ENCODE assay signal across 9 cellular contexts in genomic region chr6:26328265-26328844, GRCh38. TPM values are rescaled to one million over a fixed set of nuclear protein-coding genes. Genes with fewer than 3 reads are reported as not detected.
DNase-seq lines count a peak whose midpoint lies in the region; ATAC-seq, FAIRE-seq and TF ChIP-seq lines count a peak whose summit lies in the region.
"Had no signal": no experiment of that assay in that cellular context is flagged by ENCODE, and none has a peak within 500 bp of the region (broad histone marks: within the 10 kb centered on the region; RNA-seq: fewer than 3 reads in every experiment).

No MANE protein-coding gene starts in this region.

- H3K27ac Mint-ChIP-seq in T-helper 1 cell treated with Interleukin-12 subunit alpha and Interleukin-12 subunit beta and Interleukin-4 antibody, amounts not matched to agents 30 μg/mL and 1 μg/mL, for 36 hours, result no peak overlapping the region
- H3K27ac Mint-ChIP-seq in glutamatergic neuron (ENCODE audit: unreplicated experiment), result peak overlapping the region; percentile 88

- 28 to 38% methylated on average over 13 of the region's 13 CpGs for WGBS in aorta, 2 donors
- 20% methylated on average over 13 of the region's 13 CpGs for WGBS in right cardiac atrium

- H3K4me3 Mint-ChIP-seq in T-helper 1 cell treated with Interleukin-12 subunit alpha and Interleukin-12 subunit beta and Interleukin-4 antibody, amounts not matched to agents 30 μg/mL and 1 μg/mL, for 36 hours, result peak overlapping the region; percentile 63
- H3K4me3 Mint-ChIP-seq in glutamatergic neuron (ENCODE audit: unreplicated experiment), result peak overlapping the region; percentile 92

- peak; percentile 57 for FAIRE-seq in GM19239 (lab: Jason Lieb, UNC)
- FAIRE-seq: kidney had no signal

- H3K27me3 ChIP-seq in BLaER1, result peaks cover 65% of the 10 kb centered on the region
- no peaks in the 10 kb centered on the region for H3K27me3 ChIP-seq in aorta (ENCODE audit: control insufficient read depth in 1 of 2, insufficient read depth in 2 of 2, low read length in 1 of 2)
- H3K27me3 ChIP-seq in right cardiac atrium (ENCODE audit: control insufficient read depth, insufficient read depth), result no peaks in the 10 kb centered on the region

- DNase-seq in GM19239 (ENCODE audit: insufficient read length, low spot score), result no peak
- DNase-seq in glutamatergic neuron, result no peak
- DNase-seq in aorta, result no peak
- no peak for DNase-seq in right cardiac atrium
- no peak for DNase-seq in DMS114 treated with DMSO at 0.1 percent for 48 hours (lab: John Stamatoyannopoulos, UW; ENCODE audit: unreplicated experiment)
- DNase-seq: kidney had no signal

- peak overlapping the region; percentile 56; the same call in 1 of the 2 replicates for H3K4me3 ChIP-seq in BLaER1
- no peak overlapping the region for H3K4me3 ChIP-seq in aorta (ENCODE audit: low read length in 2 of 2)
- no peak overlapping the region for H3K4me3 ChIP-seq in right cardiac atrium (ENCODE audit: low read length)

- TF ChIP-seq CTCF in glutamatergic neuron (IDR thresholded peaks at IDR 0.05; ENCODE audit: partially characterized antibody, unreplicated experiment), result no peak

- intact Hi-C loops in aorta (cut with DNase I), result no loop called here
- intact Hi-C loops in right cardiac atrium (cut with DNase I), result no loop called here

- no peak overlapping the region for H3K27ac ChIP-seq in BLaER1
- H3K27ac ChIP-seq in aorta (ENCODE audit: low read depth in 1 of 2, low read length in 2 of 2), result no peak overlapping the region
- no peak overlapping the region for H3K27ac ChIP-seq in right cardiac atrium (ENCODE audit: low read length)

- H3K9me3 Mint-ChIP-seq in T-helper 1 cell treated with Interleukin-12 subunit alpha and Interleukin-12 subunit beta and Interleukin-4 antibody, amounts not matched to agents 30 μg/mL and 1 μg/mL, for 36 hours, result no peaks in the 10 kb centered on the region
- peaks cover 27% of the 10 kb centered on the region for H3K9me3 Mint-ChIP-seq in glutamatergic neuron (ENCODE audit: unreplicated experiment)

- H3K36me3 ChIP-seq in BLaER1 (no peaks in the 10 kb centered on the region), aorta (ENCODE audit: control insufficient read depth in 1 of 2, insufficient read depth in 2 of 2, low read length in 1 of 2) (no peaks in the 10 kb centered on the region)

- ATAC-seq in aorta (ENCODE audit: low FRiP score) (no peak), right cardiac atrium (no peak), HG02973 (IDR thresholded peaks at IDR 0.05; ENCODE audit: unreplicated experiment) (no peak)

- H3K9me3 ChIP-seq in BLaER1, result no peaks in the 10 kb centered on the region
- H3K9me3 ChIP-seq in aorta (ENCODE audit: control insufficient read depth, low read length), result no peaks in the 10 kb centered on the region
- H3K9me3 ChIP-seq in right cardiac atrium (ENCODE audit: control insufficient read depth, low read length), result no peaks in the 10 kb centered on the region

- H3K36me3 Mint-ChIP-seq in T-helper 1 cell treated with Interleukin-12 subunit alpha and Interleukin-12 subunit beta and Interleukin-4 antibody, amounts not matched to agents 30 μg/mL and 1 μg/mL, for 36 hours (ENCODE audit: low read depth), result peaks cover 1% of the 10 kb centered on the region
- H3K36me3 Mint-ChIP-seq in glutamatergic neuron (ENCODE audit: unreplicated experiment), result no peaks in the 10 kb centered on the region

- H3K27me3 Mint-ChIP-seq in T-helper 1 cell treated with Interleukin-12 subunit alpha and Interleukin-12 subunit beta and Interleukin-4 antibody, amounts not matched to agents 30 μg/mL and 1 μg/mL, for 36 hours (ENCODE audit: low read depth), result peaks cover 38% of the 10 kb centered on the region
- peaks cover 28% of the 10 kb centered on the region for H3K27me3 Mint-ChIP-seq in glutamatergic neuron (ENCODE audit: unreplicated experiment)

- H4K20me1 ChIP-seq in BLaER1, result peaks cover 22% of the 10 kb centered on the region

- H3K9ac ChIP-seq in BLaER1, result no peak overlapping the region

- H3K4me1 ChIP-seq in BLaER1, result peaks cover 5% of the 10 kb centered on the region
- H3K4me1 ChIP-seq in aorta (ENCODE audit: control insufficient read depth in 1 of 2, insufficient read depth in 2 of 2, low read length in 2 of 2), result no peaks in the 10 kb centered on the region
- H3K4me1 ChIP-seq in right cardiac atrium (ENCODE audit: control insufficient read depth, insufficient read depth, low read length), result no peaks in the 10 kb centered on the region

- H3K4me2 ChIP-seq in BLaER1, result peak overlapping the region; percentile 46

- H3K4me1 Mint-ChIP-seq in T-helper 1 cell treated with Interleukin-12 subunit alpha and Interleukin-12 subunit beta and Interleukin-4 antibody, amounts not matched to agents 30 μg/mL and 1 μg/mL, for 36 hours (ENCODE audit: low read depth), result peaks cover 49% of the 10 kb centered on the region
- peaks cover 6% of the 10 kb centered on the region for H3K4me1 Mint-ChIP-seq in glutamatergic neuron (ENCODE audit: low read depth, unreplicated experiment)

RNA-seq across cellular contexts. Expression of gene BTN3A2, which starts 36.6 kb away (rescaled TPM):
- total RNA-seq in glutamatergic neuron (ENCODE audit: unreplicated experiment) (1.3 TPM), aorta (10 to 100 TPM; 12.8 to 53.7 TPM), right cardiac atrium (10 to 100 TPM in 3 of 4 donors, 1 to 10 TPM in 1; 7.2 to 24.3 (median 14.2) TPM)
- polyA plus RNA-seq in aorta (10 to 100 TPM in 1 of 2 donors, 1 to 10 TPM in 1; 9.1 to 18.2 TPM), right cardiac atrium (7.8 TPM)

RNA-seq across cellular contexts. Expression of gene BTN2A2, which starts 54.6 kb away (rescaled TPM):
- total RNA-seq in glutamatergic neuron (ENCODE audit: unreplicated experiment), result 109 TPM
- 10 to 100 TPM; 15.7 to 22.3 TPM for total RNA-seq in aorta
- 10 to 100 TPM in 1 of 2 donors, 1 to 10 TPM in 1; 3.9 to 13.4 TPM for polyA plus RNA-seq in aorta
- 10 to 100 TPM in 1 of 4 donors, 1 to 10 TPM in 3; 5.5 to 10.3 (median 7.8) TPM for total RNA-seq in right cardiac atrium
- polyA plus RNA-seq in right cardiac atrium, result 4.7 TPM
